ENCODE assay signal across 8 cellular contexts in the genomic region with DNA sequence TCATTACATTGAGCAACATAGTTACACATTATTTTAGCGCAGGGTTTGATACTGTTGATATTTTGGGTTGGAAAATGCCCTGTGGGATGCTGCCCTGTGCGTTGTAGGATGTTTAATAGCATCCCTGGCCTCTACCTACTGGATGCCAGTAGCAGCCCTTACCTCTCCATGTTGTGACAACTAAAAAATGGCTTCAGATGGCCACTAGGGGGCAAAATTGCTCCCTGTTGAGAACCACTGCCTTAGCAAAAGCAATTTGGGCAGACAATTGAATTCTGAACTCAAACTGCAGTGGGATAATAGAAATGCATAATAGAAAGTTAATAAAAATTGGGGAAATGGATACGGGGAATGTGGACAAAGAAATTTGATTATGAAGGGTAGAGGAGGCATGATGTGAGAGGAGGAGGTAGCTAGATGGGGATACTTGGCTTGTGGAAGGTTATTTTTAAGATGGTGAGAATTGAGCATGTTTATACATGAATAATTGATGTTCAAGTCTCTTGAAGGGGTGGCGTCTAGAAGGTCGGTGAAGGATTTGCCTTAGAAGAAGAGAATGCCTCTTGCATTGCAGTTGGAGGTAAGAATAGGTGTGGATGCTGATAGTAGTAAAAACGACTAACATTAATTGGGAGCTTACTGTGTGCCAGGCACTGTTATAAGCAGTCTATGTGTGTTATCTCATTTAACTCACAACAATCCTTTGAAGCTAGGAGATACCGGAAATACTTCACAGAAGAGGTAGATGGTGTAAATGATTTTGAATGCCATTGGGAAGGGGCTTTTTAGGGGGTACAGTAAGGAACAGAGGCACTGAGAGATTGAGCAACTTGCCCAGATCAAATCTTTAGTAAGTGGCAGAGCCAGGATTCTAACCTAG. TPM values are rescaled to one million over a fixed set of nuclear protein-coding genes. Genes with fewer than 3 reads are reported as not detected.
DNase-seq lines count a peak whose midpoint lies in the region; ATAC-seq, FAIRE-seq and TF ChIP-seq lines count a peak whose summit lies in the region.

No MANE protein-coding gene starts in this region.

- H4K20me1 ChIP-seq in H9 (ENCODE audit: control insufficient read depth, insufficient read depth, insufficient read length): no peaks in the 10 kb centered on the region
- no peaks in the 10 kb centered on the region for H4K20me1 ChIP-seq in endothelial cell of umbilical vein (replicated peaks; ENCODE audit: control insufficient read depth, extremely low read depth, insufficient read depth, low read length)

- no peak overlapping the region for H2BK20ac ChIP-seq in H9 (ENCODE audit: low read depth, low read length, poor library complexity, severe bottlenecking)

- no TSS peak for BruUV-seq in endothelial cell of umbilical vein (replicated peaks; lab: Mats Ljungman, UMichigan)

- no peak overlapping the region for H2BK120ac ChIP-seq in H9 (ENCODE audit: low read depth, low read length, poor library complexity, severe bottlenecking)

- H4K91ac ChIP-seq in H9 (ENCODE audit: insufficient read length, low read depth, low read length): no peak overlapping the region

- H3K18ac ChIP-seq in H9 (ENCODE audit: insufficient read length, low read depth, low read length): no peak overlapping the region

- no peak for TF ChIP-seq POLR2A in endothelial cell of umbilical vein (IDR thresholded peaks at IDR 0.05; ENCODE audit: low read depth, low read length)

- no peaks in the 10 kb centered on the region for H3K9me1 ChIP-seq in endothelial cell of umbilical vein (replicated peaks; ENCODE audit: control insufficient read depth, extremely low read depth, insufficient read depth, low read length)

- no peak overlapping the region for H2BK15ac ChIP-seq in H9 (ENCODE audit: low read depth, low read length)

- H3K27me3 Mint-ChIP-seq in H9 (ENCODE audit: low read depth): no peaks in the 10 kb centered on the region; the same call in 1 of the 2 replicates
- H3K27me3 Mint-ChIP-seq in activated CD4-positive, alpha-beta memory T cell treated with anti-CD3 and anti-CD28 coated beads, Interleukin-2, amount 10 ng/mL, durations not matched to agents 7 days and 5 days: no peaks in the 10 kb centered on the region
- H3K27me3 Mint-ChIP-seq in naive B cell: no peaks in the 10 kb centered on the region

- H3K27ac ChIP-seq in H9 (ENCODE audit: insufficient read length, low read depth, low read length): no peak overlapping the region
- H3K27ac ChIP-seq in endothelial cell of umbilical vein (ENCODE audit: insufficient read depth, low read depth, low read length): no peak overlapping the region

- H3K4ac ChIP-seq in H9 (ENCODE audit: low read depth, low read length): no peak overlapping the region

- no peak overlapping the region for H2AFZ ChIP-seq in H9 (ENCODE audit: low read length)
- no peak overlapping the region for H2AFZ ChIP-seq in endothelial cell of umbilical vein (ENCODE audit: low read depth, low read length)

- no peak overlapping the region for H3K56ac ChIP-seq in H9 (ENCODE audit: insufficient read length, low read depth, low read length)

- peaks cover 20 to 22% of the 10 kb centered on the region in 2 experiments for H3K36me3 ChIP-seq in endothelial cell of umbilical vein (ENCODE audit: control insufficient read depth in 2 of 2, extremely low read depth in 1 of 2, insufficient read depth in 2 of 2, low read length in 2 of 2)

- H3K79me2 ChIP-seq in H9 (ENCODE audit: insufficient read depth, low read length): no peaks in the 10 kb centered on the region
- H3K79me2 ChIP-seq in endothelial cell of umbilical vein (ENCODE audit: control insufficient read depth, insufficient read depth, low read length): no peaks in the 10 kb centered on the region

- H3K23me2 ChIP-seq in H9 (ENCODE audit: insufficient read length, low read depth, low read length, poor library complexity, severe bottlenecking): no peaks in the 10 kb centered on the region

- H4K5ac ChIP-seq in H9 (ENCODE audit: insufficient read length, low read depth, low read length): no peak overlapping the region

- TF ChIP-seq CTCF in H9 (conservative IDR thresholded peaks at IDR 0.05) (peak; percentile 89), endothelial cell of umbilical vein (IDR thresholded peaks at IDR 0.05; ENCODE audit: extremely low read depth in 1 of 2, insufficient read depth in 1 of 2, low read depth in 1 of 2, low read length in 2 of 2) (peak; percentile 68 to 75)

- no peaks in the 10 kb centered on the region for H3K79me1 ChIP-seq in H9 (ENCODE audit: insufficient read depth, low read depth, low read length, poor library complexity, severe bottlenecking)

- H3K9ac ChIP-seq in H9 (ENCODE audit: extremely low read depth, insufficient read length, low read length) (no peak overlapping the region), endothelial cell of umbilical vein (replicated peaks; ENCODE audit: extremely low read depth, insufficient read depth, low read length) (no peak overlapping the region)

- 100% methylated on average over 1 of the region's 7 CpGs for WGBS in H9 (ENCODE audit: extremely low coverage, insufficient read length, low lambda C conversion rate)

- peak; percentile 49 to 64 for ATAC-seq in naive B cell (ENCODE audit: low read depth in 2 of 2)

- DNase-seq in Ammon's horn (ENCODE audit: low spot score) (peak; percentile 73), H9 (peak; percentile 79), NCI-H524 (lab: John Stamatoyannopoulos, UW) (peak; percentile 27 to 53), endothelial cell of umbilical vein (ENCODE audit: low read depth, low spot score) (peak; percentile 65), naive B cell (peak; percentile 31), stromal cell of bone marrow (ENCODE audit: low read depth) (peak; percentile 53), cortex of kidney (lab: John Stamatoyannopoulos, UW) (no peak)
- peak; percentile 68 for DNase-seq in activated CD4-positive, alpha-beta memory T cell treated with anti-CD3 and anti-CD28 coated beads, Interleukin-2, amount 10 ng/mL, durations not matched to agents 7 days and 5 days

- no peak overlapping the region for H3K4me3 ChIP-seq in endothelial cell of umbilical vein (replicated peaks in 1 of 3; ENCODE audit: insufficient read depth in 1 of 3, low read depth in 1 of 3, low read length in 3 of 3)

- H3K4me1 Mint-ChIP-seq in H9 (peaks cover 11 to 15% of the 10 kb centered on the region in 2 experiments), naive B cell (peaks cover 5 to 13% (median 9%) of the 10 kb centered on the region in 3 donors)
- H3K4me1 Mint-ChIP-seq in activated CD4-positive, alpha-beta memory T cell treated with anti-CD3 and anti-CD28 coated beads, Interleukin-2, amount 10 ng/mL, durations not matched to agents 7 days and 5 days: peaks cover 20% of the 10 kb centered on the region

- intact Hi-C loops in endothelial cell of umbilical vein (cut with micrococcal nuclease): loop anchor here (1.0 to 10.0 kb wide), 5 partner anchors 95 to 300 kb away; a partner anchor contains a TSS

- H2AK5ac ChIP-seq in H9 (ENCODE audit: insufficient read length, low read length): no peak overlapping the region

- H3K27me3 ChIP-seq in H9 (ENCODE audit: insufficient read depth, low read length): no peaks in the 10 kb centered on the region
- H3K27me3 ChIP-seq in endothelial cell of umbilical vein (ENCODE audit: control insufficient read depth in 2 of 2, insufficient read depth in 2 of 2, low read length in 2 of 2): no peaks in the 10 kb centered on the region

- no peak overlapping the region for H3K4me2 ChIP-seq in H9 (ENCODE audit: insufficient read depth, insufficient read length, low read length)
- H3K4me2 ChIP-seq in endothelial cell of umbilical vein (ENCODE audit: insufficient read depth, low read length): no peak overlapping the region

- H4K8ac ChIP-seq in H9 (replicated peaks; ENCODE audit: insufficient read length, low read depth, low read length): no peak overlapping the region

- POLR2A ChIA-PET in activated CD4-positive, alpha-beta memory T cell treated with anti-CD3 and anti-CD28 coated beads, Interleukin-2, amount 10 ng/mL, durations not matched to agents 7 days and 5 days (lab: Charles Lee): interaction anchor here (0.9 to 2.7 kb wide), 6 partner anchors 9 to 81 kb away, joined by 3 to 7 read pairs (median 4); a partner anchor contains a TSS
- POLR2A ChIA-PET in endothelial cell of umbilical vein (lab: Charles Lee): no interaction called here

- H3K9me3 Mint-ChIP-seq in H9 (no peaks in the 10 kb centered on the region), naive B cell (no peaks in the 10 kb centered on the region)
- H3K9me3 Mint-ChIP-seq in activated CD4-positive, alpha-beta memory T cell treated with anti-CD3 and anti-CD28 coated beads, Interleukin-2, amount 10 ng/mL, durations not matched to agents 7 days and 5 days: no peaks in the 10 kb centered on the region

- H3K4me3 Mint-ChIP-seq in H9 (no peak overlapping the region), naive B cell (no peak overlapping the region)
- H3K4me3 Mint-ChIP-seq in activated CD4-positive, alpha-beta memory T cell treated with anti-CD3 and anti-CD28 coated beads, Interleukin-2, amount 10 ng/mL, durations not matched to agents 7 days and 5 days: no peak overlapping the region

- no peak overlapping the region for H3T11ph ChIP-seq in H9 (ENCODE audit: low read length)

- no peak overlapping the region for H2BK5ac ChIP-seq in H9 (ENCODE audit: insufficient read length, low read length)

- dilution Hi-C loops in endothelial cell of umbilical vein (cut with MboI; ENCODE audit: extremely low pct_ligation_motif_present, low sequenced_read_pairs): no loop called here

- H3K23ac ChIP-seq in H9 (ENCODE audit: insufficient read length, low read depth, low read length): no peak overlapping the region

- FAIRE-seq in endothelial cell of umbilical vein (lab: Jason Lieb, UNC): no peak

- H3K14ac ChIP-seq in H9 (ENCODE audit: insufficient read depth, low read length): no peak overlapping the region

- CTCF ChIA-PET in activated CD4-positive, alpha-beta memory T cell treated with anti-CD3 and anti-CD28 coated beads, Interleukin-2, amount 10 ng/mL, durations not matched to agents 7 days and 5 days (lab: Charles Lee): interaction anchor here (0.6 to 4.1 kb wide), 30 partner anchors 8 to 299 kb away, joined by 3 to 21 read pairs (median 4); no protein-coding TSS in a partner anchor
- CTCF ChIA-PET in endothelial cell of umbilical vein (lab: Charles Lee): interaction anchor here (0.7 to 4.1 kb wide), 19 partner anchors 8 to 634 kb away, joined by 3 to 31 read pairs (median 5); a partner anchor contains a TSS

- H3K9me3 ChIP-seq in H9 (ENCODE audit: control insufficient read depth, low read depth, low read length) (no peaks in the 10 kb centered on the region), endothelial cell of umbilical vein (replicated peaks; ENCODE audit: control insufficient read depth, insufficient read depth, low read length) (no peaks in the 10 kb centered on the region)

- peak overlapping the region in 1 of 3 experiments; percentile 10; a peak in 1 of 7 replicates for H3K27ac Mint-ChIP-seq in H9
- peak overlapping the region; percentile 44 for H3K27ac Mint-ChIP-seq in activated CD4-positive, alpha-beta memory T cell treated with anti-CD3 and anti-CD28 coated beads, Interleukin-2, amount 10 ng/mL, durations not matched to agents 7 days and 5 days
- H3K27ac Mint-ChIP-seq in naive B cell: no peak overlapping the region

- peaks cover 17 to 56% (median 53%) of the 10 kb centered on the region in 3 experiments; a peak in 6 of 7 replicates for H3K36me3 Mint-ChIP-seq in H9 (ENCODE audit: insufficient read depth in 1 of 3, low read depth in 3 of 3)
- peaks cover 58% of the 10 kb centered on the region for H3K36me3 Mint-ChIP-seq in activated CD4-positive, alpha-beta memory T cell treated with anti-CD3 and anti-CD28 coated beads, Interleukin-2, amount 10 ng/mL, durations not matched to agents 7 days and 5 days (ENCODE audit: low read depth)
- peaks cover 12 to 16% of the 10 kb centered on the region in 2 donors for H3K36me3 Mint-ChIP-seq in naive B cell

- no peak overlapping the region for H2BK12ac ChIP-seq in H9 (ENCODE audit: insufficient read length, low read depth, low read length)

- H3K4me1 ChIP-seq in H9 (ENCODE audit: insufficient read depth, low read length) (no peaks in the 10 kb centered on the region), endothelial cell of umbilical vein (ENCODE audit: control insufficient read depth, extremely low read depth, insufficient read depth, low read length) (no peaks in the 10 kb centered on the region)

RNA-seq across cellular contexts. Expression of a gene that starts 19.0 kb away (rescaled TPM):
- total RNA-seq in H9 (2021) (not detected in 2 replicates), endothelial cell of umbilical vein (not detected in 2 replicates)
- total RNA-seq in activated CD4-positive, alpha-beta memory T cell treated with anti-CD3 and anti-CD28 coated beads, Interleukin-2, amount 10 ng/mL, durations not matched to agents 7 days and 5 days: 1 to 10 TPM; 2.3 to 3.1 TPM
- polyA plus RNA-seq in endothelial cell of umbilical vein (not detected in 2 replicates), naive B cell (ENCODE audit: low read depth in 6 of 6) (not detected)
- polyA plus RNA-seq in endothelial cell of umbilical vein (2011; cell fraction: cytosol; rRNA removed): not detected in 2 replicates
- not detected in 2 replicates for polyA plus RNA-seq in endothelial cell of umbilical vein (2011; cell fraction: nucleus; rRNA removed)
- not detected in 2 replicates for polyA plus RNA-seq in endothelial cell of umbilical vein (2012)
- polyA minus RNA-seq in endothelial cell of umbilical vein: not detected in 2 replicates
- polyA minus RNA-seq in endothelial cell of umbilical vein (2011; cell fraction: cytosol; rRNA and poly(A)+ RNA removed): not detected
- polyA minus RNA-seq in endothelial cell of umbilical vein (2011; cell fraction: nucleus; rRNA and poly(A)+ RNA removed): not detected in 2 replicates

RNA-seq across cellular contexts. Expression of a gene that starts 30.5 kb away (rescaled TPM):
- not detected in 2 replicates for total RNA-seq in H9 (2021)
- total RNA-seq in activated CD4-positive, alpha-beta memory T cell treated with anti-CD3 and anti-CD28 coated beads, Interleukin-2, amount 10 ng/mL, durations not matched to agents 7 days and 5 days: 100 to 1,000 TPM; 482 to 491 TPM
- total RNA-seq in endothelial cell of umbilical vein: not detected in 2 replicates
- not detected in 2 replicates for polyA plus RNA-seq in endothelial cell of umbilical vein
- not detected in 2 replicates for polyA plus RNA-seq in endothelial cell of umbilical vein (2011; cell fraction: cytosol; rRNA removed)
- not detected in 2 replicates for polyA plus RNA-seq in endothelial cell of umbilical vein (2011; cell fraction: nucleus; rRNA removed)
- 0.15 and 0.20 TPM in 2 replicates for polyA plus RNA-seq in endothelial cell of umbilical vein (2012)
- polyA minus RNA-seq in endothelial cell of umbilical vein: 0.28 TPM in 1 of 2 replicates, not detected in the other
- not detected for polyA minus RNA-seq in endothelial cell of umbilical vein (2011; cell fraction: cytosol; rRNA and poly(A)+ RNA removed)
- 0.34 TPM in 1 of 2 replicates, not detected in the other for polyA minus RNA-seq in endothelial cell of umbilical vein (2011; cell fraction: nucleus; rRNA and poly(A)+ RNA removed)
- 10 to 100 TPM in 4 of 6 donors, 1 to 10 TPM in 2; 4.9 to 15.3 (median 12.7) TPM for polyA plus RNA-seq in naive B cell (ENCODE audit: low read depth in 6 of 6)

RNA-seq across cellular contexts. Expression of a gene that starts 40.4 kb away (rescaled TPM):
- 290 and 304 TPM in 2 replicates for total RNA-seq in H9 (2021)
- 100 to 1,000 TPM; 244 to 252 TPM for total RNA-seq in activated CD4-positive, alpha-beta memory T cell treated with anti-CD3 and anti-CD28 coated beads, Interleukin-2, amount 10 ng/mL, durations not matched to agents 7 days and 5 days
- total RNA-seq in endothelial cell of umbilical vein: 244 and 247 TPM in 2 replicates
- polyA plus RNA-seq in endothelial cell of umbilical vein: 35.7 and 59.4 TPM in 2 replicates
- polyA plus RNA-seq in endothelial cell of umbilical vein (2011; cell fraction: cytosol; rRNA removed): 63.9 and 73.5 TPM in 2 replicates
- polyA plus RNA-seq in endothelial cell of umbilical vein (2011; cell fraction: nucleus; rRNA removed): 91.8 and 107 TPM in 2 replicates
- polyA plus RNA-seq in endothelial cell of umbilical vein (2012): 201 and 234 TPM in 2 replicates
- 103 and 110 TPM in 2 replicates for polyA minus RNA-seq in endothelial cell of umbilical vein
- 54.0 TPM for polyA minus RNA-seq in endothelial cell of umbilical vein (2011; cell fraction: cytosol; rRNA and poly(A)+ RNA removed)
- 114 and 149 TPM in 2 replicates for polyA minus RNA-seq in endothelial cell of umbilical vein (2011; cell fraction: nucleus; rRNA and poly(A)+ RNA removed)
- 10 to 100 TPM; 16.6 to 44.4 (median 21.7) TPM for polyA plus RNA-seq in naive B cell (ENCODE audit: low read depth in 6 of 6)

RNA-seq across cellular contexts. Expression of a gene that starts 54.3 kb away (rescaled TPM):
- total RNA-seq in H9 (2021) (not detected in 2 replicates), endothelial cell of umbilical vein (3.6 and 6.1 TPM in 2 replicates)
- total RNA-seq in activated CD4-positive, alpha-beta memory T cell treated with anti-CD3 and anti-CD28 coated beads, Interleukin-2, amount 10 ng/mL, durations not matched to agents 7 days and 5 days: not detected
- polyA plus RNA-seq in endothelial cell of umbilical vein (7.1 and 8.4 TPM in 2 replicates), naive B cell (ENCODE audit: low read depth in 6 of 6) (under 1 TPM in 1 of 6 donors, not detected in 5; 0.21 TPM)
- polyA plus RNA-seq in endothelial cell of umbilical vein (2011; cell fraction: cytosol; rRNA removed): 6.2 and 7.1 TPM in 2 replicates
- polyA plus RNA-seq in endothelial cell of umbilical vein (2011; cell fraction: nucleus; rRNA removed): 4.3 and 7.4 TPM in 2 replicates
- 1.7 and 1.8 TPM in 2 replicates for polyA plus RNA-seq in endothelial cell of umbilical vein (2012)
- polyA minus RNA-seq in endothelial cell of umbilical vein: 2.7 and 7.7 TPM in 2 replicates
- polyA minus RNA-seq in endothelial cell of umbilical vein (2011; cell fraction: cytosol; rRNA and poly(A)+ RNA removed): 6.0 TPM
- 2.2 and 5.3 TPM in 2 replicates for polyA minus RNA-seq in endothelial cell of umbilical vein (2011; cell fraction: nucleus; rRNA and poly(A)+ RNA removed)

Comparison
In these comparisons a context has a peak if more than half of its experiments do, and no peak if none do; other contexts are left out.
1. RNA of a gene that starts 30.5 kb away (total RNA-seq): 482 to 491 TPM in activated CD4-positive, alpha-beta memory T cell treated with anti-CD3 and anti-CD28 coated beads, Interleukin-2, amount 10 ng/mL, durations not matched to agents 7 days and 5 days; not detected in endothelial cell of umbilical vein and not detected in H9; every median in the first group is over 100 times any median in the second.